8 cellular contexts compared by ENCODE assay signal in the genomic region with DNA sequence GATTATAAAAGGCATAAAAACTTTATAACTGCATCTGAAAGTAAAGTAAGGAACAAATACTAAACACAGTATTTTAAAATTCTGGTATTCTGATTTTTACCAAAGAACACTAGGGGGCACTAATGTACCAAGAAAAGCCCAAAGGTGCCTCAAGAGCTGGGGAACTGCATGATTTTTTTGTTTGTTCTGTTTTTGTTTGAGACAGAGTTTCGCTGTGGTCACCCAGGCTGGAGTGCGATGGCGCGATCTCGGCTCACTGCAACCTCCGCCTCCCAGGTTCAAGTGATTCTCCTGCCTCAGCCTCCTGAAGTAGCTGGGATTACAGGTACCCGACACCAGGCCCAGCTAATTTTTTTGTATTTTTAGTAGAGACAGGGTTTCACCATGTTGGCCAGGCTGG. TPM values are rescaled to one million over a fixed set of nuclear protein-coding genes. Genes with fewer than 3 reads are reported as not detected.
DNase-seq lines count a peak whose midpoint lies in the region; ATAC-seq, FAIRE-seq and TF ChIP-seq lines count a peak whose summit lies in the region.
"Not testable (repeated sequence)": the region's sequence is repeated elsewhere in the genome, so short reads cannot be mapped to it uniquely, and the experiment has no call there.

No MANE protein-coding gene starts in this region.

- H3K27me3 Mint-ChIP-seq in Caco-2 (ENCODE audit: insufficient read depth, unreplicated experiment), result not testable (repeated sequence)

- not testable (repeated sequence) for TF ChIP-seq POLR2A in H1 (IDR thresholded peaks at IDR 0.05; ENCODE audit: control extremely low read depth in 1 of 2, low read depth in 2 of 2, low read length in 2 of 2)

- TF ChIP-seq RAD21 in H1 (IDR thresholded peaks at IDR 0.05 in 1 of 2, conservative IDR thresholded peaks at IDR 0.05 in 1 of 2; ENCODE audit: low read depth in 2 of 2, low read length in 2 of 2), result peak; percentile 84 to 85

- ATAC-seq in GM19351 (IDR thresholded peaks at IDR 0.05; ENCODE audit: unreplicated experiment) (peak; percentile 81), left lung (peak; percentile 95)

- POLR2A ChIA-PET in Caco-2 (lab: Charles Lee), result not testable (repeated sequence)
- POLR2A ChIA-PET in H1 (lab: Charles Lee; ENCODE audit: partially characterized antibody), result interaction anchor here (1.2 to 2.1 kb wide), 4 partner anchors 53 to 71 kb away, joined by 3 to 9 read pairs (median 5); partner anchors contain the start of gene IMPACT

- H2AFZ ChIP-seq in H1 (ENCODE audit: low read length), result not testable (repeated sequence)

- H3K27ac Mint-ChIP-seq in Caco-2 (ENCODE audit: unreplicated experiment), result not testable (repeated sequence)

- not testable (repeated sequence) for H3K27me3 ChIP-seq in Caco-2 (replicated peaks; ENCODE audit: control insufficient read depth, insufficient read depth, low read length); H1 (replicated peaks in 1 of 4; ENCODE audit: control insufficient read depth in 3 of 4, extremely low read depth in 1 of 4, insufficient read depth in 3 of 4, low read length in 3 of 4); left lung

- DNase-seq in Caco-2 (peak in 1 of 2 experiments; percentile 15), HPDE6-E6E7 (ENCODE audit: extremely low spot score) (peak; percentile 26), NCI-H510A treated with DMSO at 0.1 percent for 48 hours (lab: John Stamatoyannopoulos, UW) (peak; percentile 13), H1 (ENCODE audit: low read depth in 1 of 2, low spot score in 2 of 2) (peak in 1 of 2 experiments; percentile 53)
- not testable (repeated sequence) for DNase-seq in left lung
- peak; percentile 29 for DNase-seq in stimulated activated CD8-positive, alpha-beta memory T cell treated with anti-CD3 and anti-CD28 coated beads, Interleukin-4, amount 100 ng/mL, for 48 hours

- H2BK5ac ChIP-seq in H1 (ENCODE audit: low read depth, low read length), result not testable (repeated sequence)

- H4K8ac ChIP-seq in H1 (ENCODE audit: extremely low read depth, insufficient read depth, low read length), result not testable (repeated sequence)

- H3K9ac ChIP-seq in H1 (replicated peaks in 1 of 4; ENCODE audit: extremely low read depth in 1 of 4, low read depth in 3 of 4, low read length in 3 of 4), result not testable (repeated sequence)

- not testable (repeated sequence) for H4K91ac ChIP-seq in H1 (replicated peaks; ENCODE audit: insufficient read length, low read length)

- H3K4ac ChIP-seq in H1 (replicated peaks; ENCODE audit: insufficient read length, low read depth, low read length), result not testable (repeated sequence)

- H3K14ac ChIP-seq in H1 (ENCODE audit: insufficient read length), result not testable (repeated sequence)

- H2BK15ac ChIP-seq in H1 (ENCODE audit: low read length), result not testable (repeated sequence)

- not testable (repeated sequence) for H3K56ac ChIP-seq in H1 (replicated peaks; ENCODE audit: insufficient read length, low read depth, low read length)

- not testable (repeated sequence) for H3K4me3 Mint-ChIP-seq in Caco-2 (ENCODE audit: unreplicated experiment)

- H3K18ac ChIP-seq in H1 (ENCODE audit: extremely low read depth, low read length), result not testable (repeated sequence)

- not testable (repeated sequence) for H3K27ac ChIP-seq in H1 (ENCODE audit: low read depth, low read length); left lung

- WGBS in H1 (ENCODE audit: extremely low coverage in 1 of 2, insufficient coverage in 1 of 2, insufficient read length in 1 of 2, insufficient replicate concordance in 2 of 2, low coverage in 1 of 2, low lambda C conversion rate in 2 of 2, missing lambda C conversion rate in 1 of 2), 2 experiments, result 49% methylated on average over 7 of the region's 7 CpGs; no CpG with 5 or more reads in 1 of the 2 experiments

- H3K4me3 ChIP-seq in Caco-2 (ENCODE audit: low read depth, low read length); WI38 (ENCODE audit: low read depth, low read length); H1 (ENCODE audit: extremely low read depth in 1 of 4, insufficient read depth in 2 of 4, low read depth in 3 of 4, low read length in 4 of 4); left lung: not testable (repeated sequence)

- H3K36me3 ChIP-seq in Caco-2 (ENCODE audit: control insufficient read depth, insufficient read depth, low read length); left lung: not testable (repeated sequence)
- H3K36me3 ChIP-seq in H1 (ENCODE audit: control insufficient read depth in 2 of 4, insufficient read depth in 4 of 4, low read length in 3 of 4), result peaks cover 0 to 13% (median 6%) of the 10 kb centered on the region in 4 experiments; a peak in 5 of 8 replicates

- not testable (repeated sequence) for H4K5ac ChIP-seq in H1 (ENCODE audit: insufficient read length, low read depth, low read length)

- TF ChIP-seq EP300 in H1 (IDR thresholded peaks at IDR 0.05; ENCODE audit: borderline replicate concordance in 1 of 2, low read depth in 2 of 2, low read length in 2 of 2), result not testable (repeated sequence)

- H2BK120ac ChIP-seq in H1 (replicated peaks; ENCODE audit: low read depth, low read length), result not testable (repeated sequence)

- intact Hi-C loops in Caco-2 (cut with micrococcal nuclease; ENCODE audit: unreplicated experiment) (loop anchor here (1.0 kb wide), 3 partner anchors 38 to 128 kb away; partner anchors contain the start of gene OSBPL1A), left lung (cut with DNase I) (loop anchor here in 1 of 2 donors (10.0 kb wide), 1 partner anchor 125 kb away; no protein-coding TSS in a partner anchor)

- TF ChIP-seq CTCF in Caco-2 (IDR thresholded peaks at IDR 0.05; ENCODE audit: insufficient read depth in 1 of 2, low read depth in 1 of 2, low read length in 1 of 2, severe bottlenecking in 1 of 2, unreplicated experiment in 1 of 2), result peak; percentile 16 to 40
- peak; percentile 33 for TF ChIP-seq CTCF in WI38 (IDR thresholded peaks at IDR 0.05; ENCODE audit: low read depth, low read length)
- peak in 2 of 3 experiments; percentile 44 to 59; a peak in 3 of 4 replicates for TF ChIP-seq CTCF in H1 (IDR thresholded peaks at IDR 0.05; ENCODE audit: control extremely low read depth in 1 of 3, insufficient read depth in 1 of 3, low read depth in 1 of 3, low read length in 3 of 3)
- TF ChIP-seq CTCF in left lung (IDR thresholded peaks at IDR 0.05), result peak; percentile 48 to 68

- H4K20me1 ChIP-seq in H1 (replicated peaks in 1 of 2; ENCODE audit: control insufficient read depth in 1 of 2, insufficient read depth in 2 of 2, low read length in 2 of 2), result not testable (repeated sequence)

- not testable (repeated sequence) for H3K79me2 ChIP-seq in H1 (ENCODE audit: control insufficient read depth in 1 of 2, insufficient read depth in 2 of 2, low read length in 2 of 2)

- not testable (repeated sequence) for H3K23ac ChIP-seq in H1 (ENCODE audit: insufficient read length)

- H3K23me2 ChIP-seq in H1 (ENCODE audit: low read depth, low read length), result not testable (repeated sequence)

- not testable (repeated sequence) for H3K79me1 ChIP-seq in H1 (ENCODE audit: low read depth, low read length)

- FAIRE-seq in H1 (lab: Jason Lieb, UNC), result not testable (repeated sequence)

- H2AK5ac ChIP-seq in H1 (ENCODE audit: low read depth, low read length), result not testable (repeated sequence)

- CTCF ChIA-PET in Caco-2 (lab: Charles Lee) (interaction anchor here (0.5 to 2.1 kb wide), 4 partner anchors 52 to 183 kb away, joined by 3 to 22 read pairs (median 4); no protein-coding TSS in a partner anchor), H1 (lab: Charles Lee; ENCODE audit: partially characterized antibody) (interaction anchor here (0.7 to 6.6 kb wide), 36 partner anchors 9 to 504 kb away, joined by 3 to 107 read pairs (median 5); partner anchors contain the start of genes HRH4, IMPACT and OSBPL1A)

- not testable (repeated sequence) for H3K36me3 Mint-ChIP-seq in Caco-2 (ENCODE audit: insufficient read depth, unreplicated experiment)

- H3K4me1 ChIP-seq in Caco-2; H1 (replicated peaks in 1 of 4; ENCODE audit: control insufficient read depth in 3 of 4, insufficient read depth in 4 of 4, low read length in 3 of 4); left lung: not testable (repeated sequence)

- H3K9me3 ChIP-seq in Caco-2; H1 (ENCODE audit: insufficient read depth in 2 of 2, low read depth in 1 of 2, low read length in 1 of 2); left lung: not testable (repeated sequence)

- H2BK20ac ChIP-seq in H1 (ENCODE audit: low read length), result not testable (repeated sequence)

- not testable (repeated sequence) for H2BK12ac ChIP-seq in H1 (ENCODE audit: low read depth, low read length)

- not testable (repeated sequence) for H3K4me2 ChIP-seq in H1 (ENCODE audit: insufficient read depth in 1 of 2, low read depth in 2 of 2, low read length in 2 of 2)

- H3K9me3 Mint-ChIP-seq in Caco-2 (ENCODE audit: unreplicated experiment), result not testable (repeated sequence)

- BruUV-seq in Caco-2 (replicated peaks; lab: Mats Ljungman, UMichigan), result not testable (repeated sequence)

- not testable (repeated sequence) for H3K4me1 Mint-ChIP-seq in Caco-2 (ENCODE audit: low read depth, unreplicated experiment)

RNA-seq across cellular contexts. Expression of gene OSBPL1A, which starts 37.8 kb away (rescaled TPM):
- 15.7 and 15.9 TPM in 2 replicates for total RNA-seq in Caco-2 (2022)
- total RNA-seq in H1 (2021; fragmentation: NEBNext Ultra II Directional; extraction: Animal tissue kit (Norgen Biotek cat#: 25700)), result 74.9 and 77.1 TPM in 2 replicates
- 29.9 and 53.2 TPM in 2 replicates for polyA plus RNA-seq in H1 (2011; rRNA removed)
- 55.1 TPM for polyA plus RNA-seq in H1 (2011; cell fraction: cytosol; rRNA removed)
- polyA plus RNA-seq in H1 (2011; cell fraction: nucleus; rRNA removed), result 45.3 TPM
- 66.7 to 94.5 TPM (median 73.0 TPM) in 4 replicates for polyA plus RNA-seq in H1 (2012, experiment 1 of 2)
- 22.1 TPM for polyA plus RNA-seq in H1 (2012, experiment 2 of 2)
- polyA plus RNA-seq in H1 (2013, experiment 1 of 2), result 65.7 TPM
- polyA plus RNA-seq in H1 (2013, experiment 2 of 2), result 62.0 TPM
- polyA minus RNA-seq in H1 (2011; rRNA and poly(A)+ RNA removed), result 71.0 and 117 TPM in 2 replicates
- polyA minus RNA-seq in H1 (2011; cell fraction: cytosol; rRNA and poly(A)+ RNA removed), result 47.5 TPM
- 77.0 TPM for polyA minus RNA-seq in H1 (2011; cell fraction: nucleus; rRNA and poly(A)+ RNA removed)
- total RNA-seq in left lung, result 10 to 100 TPM; 29.6 to 33.6 TPM
